ENCODE assay signal across 8 cellular contexts in genomic region chr16:3112058-3112880, GRCh38. TPM values are rescaled to one million over a fixed set of nuclear protein-coding genes. Genes with fewer than 3 reads are reported as not detected.
A peak's percentile ranks its signal among the peaks of the same experiment; 100 is the strongest.
DNase-seq lines count a peak whose midpoint lies in the region; ATAC-seq and TF ChIP-seq lines count a peak whose summit lies in the region.

TSS of gene ZNF205 (plus strand) at chr16:3112586. CDS start at chr16:3113431, 845 bp downstream.

- peak within 1 kb of the TSS in 1 of 8 donors; percentile 6 for H3K27ac Mint-ChIP-seq in CD8-positive, alpha-beta memory T cell
- H3K27ac Mint-ChIP-seq in T-helper 17 cell (peak within 1 kb of the TSS; percentile 24), neural progenitor cell (peak within 1 kb of the TSS; percentile 96)

- POLR2A ChIA-PET in CD8-positive, alpha-beta memory T cell (lab: Charles Lee): no interaction called here

- no peak for ATAC-seq in T-helper 17 cell

- no peak for TF ChIP-seq CTCF in LNCaP clone FGC (IDR thresholded peaks at IDR 0.05; ENCODE audit: control insufficient read depth, extremely low read depth, insufficient read depth)
- no peak for TF ChIP-seq CTCF in fibroblast of villous mesenchyme (IDR thresholded peaks at IDR 0.05; ENCODE audit: insufficient read depth, low read depth, low read length)
- TF ChIP-seq CTCF in neural progenitor cell (IDR thresholded peaks at IDR 0.05): no peak

- H3K36me3 ChIP-seq in CD8-positive, alpha-beta memory T cell (ENCODE audit: insufficient read depth, low read length): no peaks in the 10 kb centered on the region
- no peaks in the 10 kb centered on the region for H3K36me3 ChIP-seq in neural progenitor cell
- no peaks in the 10 kb centered on the region for H3K36me3 ChIP-seq in effector memory CD4-positive, alpha-beta T cell (ENCODE audit: control insufficient read depth, insufficient read depth, low read length)

- DNase-seq in CD8-positive, alpha-beta memory T cell: no peak
- DNase-seq in LNCaP clone FGC (ENCODE audit: low read depth): peak; percentile 72
- no peak for DNase-seq in T-helper 17 cell
- peak; percentile 60 for DNase-seq in fibroblast of villous mesenchyme (ENCODE audit: low read depth)
- DNase-seq in neural progenitor cell (ENCODE audit: low spot score): peak; percentile 85
- no peak for DNase-seq in effector memory CD4-positive, alpha-beta T cell
- DNase-seq in activated naive CD4-positive, alpha-beta T cell treated with anti-CD3 and anti-CD28 coated beads, Interleukin-2, amount 50 U/mL, for 16 hours: no peak
- no peak for DNase-seq in activated CD4-positive, alpha-beta T cell treated with anti-CD3 and anti-CD28 coated beads, Interleukin-2, amount 50 U/mL, for 4 hours

- peaks cover 2 to 5% (median 2%) of the 10 kb centered on the region in 3 donors for H3K4me1 Mint-ChIP-seq in CD8-positive, alpha-beta memory T cell
- H3K4me1 Mint-ChIP-seq in T-helper 17 cell (peaks cover 1% of the 10 kb centered on the region), neural progenitor cell (peaks cover 28% of the 10 kb centered on the region)

- no peak within 1 kb of the TSS for H3K4me3 ChIP-seq in CD8-positive, alpha-beta memory T cell (ENCODE audit: low read length)
- peak within 1 kb of the TSS; percentile 98 for H3K4me3 ChIP-seq in LNCaP clone FGC (ENCODE audit: low read depth, low read length)
- peak within 1 kb of the TSS; percentile 97 for H3K4me3 ChIP-seq in fibroblast of villous mesenchyme (ENCODE audit: low read depth, low read length)
- H3K4me3 ChIP-seq in neural progenitor cell: peak within 1 kb of the TSS; percentile 96
- no peak within 1 kb of the TSS for H3K4me3 ChIP-seq in effector memory CD4-positive, alpha-beta T cell (ENCODE audit: insufficient read depth, low read depth, low read length, poor library complexity, severe bottlenecking)

- H3K36me3 Mint-ChIP-seq in CD8-positive, alpha-beta memory T cell: peaks cover 0 to 5% (median 0%) of the 10 kb centered on the region in 3 donors
- H3K36me3 Mint-ChIP-seq in T-helper 17 cell (ENCODE audit: low read depth) (no peaks in the 10 kb centered on the region), neural progenitor cell (peaks cover 2% of the 10 kb centered on the region)

- no peaks in the 10 kb centered on the region for H3K27me3 ChIP-seq in CD8-positive, alpha-beta memory T cell (ENCODE audit: insufficient read depth, low read length, poor library complexity, severe bottlenecking)
- H3K27me3 ChIP-seq in neural progenitor cell: peaks cover 8% of the 10 kb centered on the region
- no peaks in the 10 kb centered on the region for H3K27me3 ChIP-seq in effector memory CD4-positive, alpha-beta T cell (replicated peaks; ENCODE audit: control insufficient read depth, insufficient read depth, low read length, poor library complexity, severe bottlenecking)

- H4K20me1 ChIP-seq in neural progenitor cell (ENCODE audit: low read depth): no peaks in the 10 kb centered on the region

- H3K27ac ChIP-seq in CD8-positive, alpha-beta memory T cell (ENCODE audit: low read depth, low read length): peak within 1 kb of the TSS; percentile 51
- H3K27ac ChIP-seq in neural progenitor cell: no peak within 1 kb of the TSS
- no peak within 1 kb of the TSS for H3K27ac ChIP-seq in effector memory CD4-positive, alpha-beta T cell (ENCODE audit: insufficient read depth, low read length, poor library complexity, severe bottlenecking)

- peaks cover 3% of the 10 kb centered on the region for H3K4me1 ChIP-seq in CD8-positive, alpha-beta memory T cell (ENCODE audit: insufficient read depth, low read length)
- H3K4me1 ChIP-seq in neural progenitor cell: peaks cover 14% of the 10 kb centered on the region
- peaks cover 3% of the 10 kb centered on the region for H3K4me1 ChIP-seq in effector memory CD4-positive, alpha-beta T cell (ENCODE audit: control insufficient read depth, insufficient read depth, low read length, poor library complexity, severe bottlenecking)

- no peaks in the 10 kb centered on the region for H3K9me3 Mint-ChIP-seq in CD8-positive, alpha-beta memory T cell
- H3K9me3 Mint-ChIP-seq in neural progenitor cell: no peaks in the 10 kb centered on the region

- H3K9me3 ChIP-seq in CD8-positive, alpha-beta memory T cell (ENCODE audit: low read length): no peaks in the 10 kb centered on the region
- H3K9me3 ChIP-seq in T-helper 17 cell (ENCODE audit: control insufficient read depth, low read length, poor library complexity, severe bottlenecking): no peaks in the 10 kb centered on the region
- H3K9me3 ChIP-seq in neural progenitor cell (ENCODE audit: low read depth): no peaks in the 10 kb centered on the region
- no peaks in the 10 kb centered on the region for H3K9me3 ChIP-seq in effector memory CD4-positive, alpha-beta T cell (ENCODE audit: control insufficient read depth, low read length)

- H3F3A ChIP-seq in neural progenitor cell (ENCODE audit: low read depth): peaks cover 3% of the 10 kb centered on the region

- CTCF ChIA-PET in CD8-positive, alpha-beta memory T cell (lab: Charles Lee): interaction anchor here (1.0 to 1.7 kb wide), 3 partner anchors 11 to 37 kb away, joined by 3 to 4 read pairs (median 3); partner anchors contain the start of gene ZNF213

- H3K4me2 ChIP-seq in neural progenitor cell: peak within 1 kb of the TSS; percentile 87

- peak within 1 kb of the TSS in 1 of 7 donors; percentile 37 for H3K4me3 Mint-ChIP-seq in CD8-positive, alpha-beta memory T cell
- H3K4me3 Mint-ChIP-seq in T-helper 17 cell (no peak within 1 kb of the TSS), neural progenitor cell (peak within 1 kb of the TSS; percentile 92)

- peaks cover 2 to 5% of the 10 kb centered on the region in 2 donors for H3K27me3 Mint-ChIP-seq in CD8-positive, alpha-beta memory T cell
- H3K27me3 Mint-ChIP-seq in T-helper 17 cell: peaks cover 20% of the 10 kb centered on the region
- H3K27me3 Mint-ChIP-seq in neural progenitor cell (ENCODE audit: insufficient read depth, low read depth): peaks cover under 1% of the 10 kb centered on the region

- peak within 1 kb of the TSS; percentile 89 for H3K9ac ChIP-seq in neural progenitor cell

- peaks cover 23% of the 10 kb centered on the region for H3K79me2 ChIP-seq in neural progenitor cell (ENCODE audit: low read depth)

- H2AFZ ChIP-seq in neural progenitor cell (replicated peaks): peak within 1 kb of the TSS; percentile 97

RNA-seq across cellular contexts. Expression of gene ZNF205, which starts in this region (rescaled TPM):
- under 1 TPM in 1 of 2 experiments, not detected in 1; 0.11 TPM for total RNA-seq in CD8-positive, alpha-beta memory T cell
- not detected for polyA plus RNA-seq in CD8-positive, alpha-beta memory T cell
- total RNA-seq in T-helper 17 cell: not detected
- 14.2 and 18.4 TPM in 2 replicates for total RNA-seq in fibroblast of villous mesenchyme
- 5.4 and 19.6 TPM in 2 replicates for total RNA-seq in neural progenitor cell (ENCODE audit: low replicate concordance)

Comparison
In these comparisons a context has a peak if more than half of its experiments do, and no peak if none do; other contexts are left out.
1. DNase-seq: peak in LNCaP clone FGC (single experiment), fibroblast of villous mesenchyme (single experiment) and neural progenitor cell (single experiment); none in CD8-positive, alpha-beta memory T cell (0 of 5), T-helper 17 cell (0 of 3), effector memory CD4-positive, alpha-beta T cell (0 of 3), activated naive CD4-positive, alpha-beta T cell treated with anti-CD3 and anti-CD28 coated beads, Interleukin-2, amount 50 U/mL, for 16 hours (single experiment) and activated CD4-positive, alpha-beta T cell treated with anti-CD3 and anti-CD28 coated beads, Interleukin-2, amount 50 U/mL, for 4 hours (0 of 2).
2. H3K4me3 ChIP-seq: peak in LNCaP clone FGC (single experiment), fibroblast of villous mesenchyme (single experiment) and neural progenitor cell (single experiment); none in CD8-positive, alpha-beta memory T cell (single experiment) and effector memory CD4-positive, alpha-beta T cell (single experiment).